1 cellular context compared by ENCODE assay signal in the genomic region with DNA sequence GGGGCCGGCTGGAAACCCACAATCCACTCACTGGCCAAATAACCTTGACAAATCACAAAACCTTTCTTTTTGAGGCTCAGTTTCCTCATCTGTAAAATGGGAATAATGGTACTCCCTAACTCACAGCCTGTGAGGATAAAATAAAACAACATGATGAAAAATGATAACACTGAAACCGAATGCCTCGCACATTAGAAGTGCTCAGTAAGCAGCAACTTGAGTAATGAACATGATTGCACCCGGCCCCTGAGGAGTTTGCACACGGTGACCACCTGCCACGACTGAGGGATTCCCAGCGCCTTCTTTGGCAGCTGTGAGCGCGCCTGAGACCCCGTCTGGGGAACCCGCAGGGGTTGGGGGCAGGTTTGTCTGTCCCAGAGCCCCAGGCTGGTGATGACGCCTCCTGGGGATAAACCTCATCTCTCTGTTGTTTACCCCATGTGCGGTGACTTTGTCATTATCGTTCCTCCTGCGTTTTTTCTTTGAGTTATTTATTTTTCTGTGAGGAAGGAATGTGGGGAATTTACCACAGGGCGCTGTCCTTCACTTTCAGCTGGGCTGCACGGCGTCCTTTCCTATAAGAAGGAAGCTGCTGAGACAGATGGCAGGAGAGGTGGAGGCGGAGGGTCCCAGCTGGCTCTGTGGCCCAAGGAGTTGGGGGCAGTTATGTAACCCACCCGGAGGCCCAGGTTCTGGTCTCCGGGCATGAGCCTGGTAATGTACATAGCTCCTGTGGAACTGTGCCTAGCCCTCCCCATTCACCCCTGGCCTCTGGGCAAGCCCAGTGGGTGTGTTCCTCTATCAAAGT.
TF ChIP-seq lines count a peak whose summit lies in the region.

No MANE protein-coding gene starts in this region.

TF ChIP-seq in HepG2, 621 proteins besides CTCF, POLR2A, EP300 and RAD21 (continued from another document):
- TF ChIP-seq PHF20 (CRISPR knock-in tag; IDR thresholded peaks at IDR 0.05), result no peak
- TF ChIP-seq ZNF230 (CRISPR knock-in tag; IDR thresholded peaks at IDR 0.05), result no peak
- TF ChIP-seq, protein P1, sequence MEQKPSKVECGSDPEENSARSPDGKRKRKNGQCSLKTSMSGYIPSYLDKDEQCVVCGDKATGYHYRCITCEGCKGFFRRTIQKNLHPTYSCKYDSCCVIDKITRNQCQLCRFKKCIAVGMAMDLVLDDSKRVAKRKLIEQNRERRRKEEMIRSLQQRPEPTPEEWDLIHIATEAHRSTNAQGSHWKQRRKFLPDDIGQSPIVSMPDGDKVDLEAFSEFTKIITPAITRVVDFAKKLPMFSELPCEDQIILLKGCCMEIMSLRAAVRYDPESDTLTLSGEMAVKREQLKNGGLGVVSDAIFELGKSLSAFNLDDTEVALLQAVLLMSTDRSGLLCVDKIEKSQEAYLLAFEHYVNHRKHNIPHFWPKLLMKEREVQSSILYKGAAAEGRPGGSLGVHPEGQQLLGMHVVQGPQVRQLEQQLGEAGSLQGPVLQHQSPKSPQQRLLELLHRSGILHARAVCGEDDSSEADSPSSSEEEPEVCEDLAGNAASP (CRISPR knock-in tag; IDR thresholded peaks at IDR 0.05; ENCODE audit: borderline replicate concordance), result peak; percentile 19; the same call in 1 of the 2 replicates
- TF ChIP-seq ELF3 (CRISPR knock-in tag; IDR thresholded peaks at IDR 0.05), result peak; percentile 54
- TF ChIP-seq ZNF781 (CRISPR knock-in tag; IDR thresholded peaks at IDR 0.05; ENCODE audit: borderline replicate concordance, not compliant biosample characterization), result no peak
- TF ChIP-seq ZNF343 (CRISPR knock-in tag; IDR thresholded peaks at IDR 0.05), result no peak
- TF ChIP-seq, protein P2, sequence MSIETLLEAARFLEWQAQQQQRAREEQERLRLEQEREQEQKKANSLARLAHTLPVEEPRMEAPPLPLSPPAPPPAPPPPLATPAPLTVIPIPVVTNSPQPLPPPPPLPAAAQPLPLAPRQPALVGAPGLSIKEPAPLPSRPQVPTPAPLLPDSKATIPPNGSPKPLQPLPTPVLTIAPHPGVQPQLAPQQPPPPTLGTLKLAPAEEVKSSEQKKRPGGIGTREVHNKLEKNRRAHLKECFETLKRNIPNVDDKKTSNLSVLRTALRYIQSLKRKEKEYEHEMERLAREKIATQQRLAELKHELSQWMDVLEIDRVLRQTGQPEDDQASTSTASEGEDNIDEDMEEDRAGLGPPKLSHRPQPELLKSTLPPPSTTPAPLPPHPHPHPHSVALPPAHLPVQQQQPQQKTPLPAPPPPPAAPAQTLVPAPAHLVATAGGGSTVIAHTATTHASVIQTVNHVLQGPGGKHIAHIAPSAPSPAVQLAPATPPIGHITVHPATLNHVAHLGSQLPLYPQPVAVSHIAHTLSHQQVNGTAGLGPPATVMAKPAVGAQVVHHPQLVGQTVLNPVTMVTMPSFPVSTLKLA (IDR thresholded peaks at IDR 0.05), result peak; percentile 51
- TF ChIP-seq YEATS2 (CRISPR knock-in tag; IDR thresholded peaks at IDR 0.05; ENCODE audit: borderline replicate concordance), result no peak
- 0 out of 2 replicates have a peak, but pooled peaks have one; percentile 68 for TF ChIP-seq CHD4 (IDR thresholded peaks at IDR 0.05; ENCODE audit: borderline replicate concordance, low read length)
- TF ChIP-seq, protein P3, sequence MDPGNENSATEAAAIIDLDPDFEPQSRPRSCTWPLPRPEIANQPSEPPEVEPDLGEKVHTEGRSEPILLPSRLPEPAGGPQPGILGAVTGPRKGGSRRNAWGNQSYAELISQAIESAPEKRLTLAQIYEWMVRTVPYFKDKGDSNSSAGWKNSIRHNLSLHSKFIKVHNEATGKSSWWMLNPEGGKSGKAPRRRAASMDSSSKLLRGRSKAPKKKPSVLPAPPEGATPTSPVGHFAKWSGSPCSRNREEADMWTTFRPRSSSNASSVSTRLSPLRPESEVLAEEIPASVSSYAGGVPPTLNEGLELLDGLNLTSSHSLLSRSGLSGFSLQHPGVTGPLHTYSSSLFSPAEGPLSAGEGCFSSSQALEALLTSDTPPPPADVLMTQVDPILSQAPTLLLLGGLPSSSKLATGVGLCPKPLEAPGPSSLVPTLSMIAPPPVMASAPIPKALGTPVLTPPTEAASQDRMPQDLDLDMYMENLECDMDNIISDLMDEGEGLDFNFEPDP (CRISPR knock-in tag; conservative IDR thresholded peaks at IDR 0.05), result no peak
- no peak for TF ChIP-seq ZSCAN25 (CRISPR knock-in tag; IDR thresholded peaks at IDR 0.05)
- no peak for TF ChIP-seq ZNF737 (CRISPR knock-in tag; IDR thresholded peaks at IDR 0.05; ENCODE audit: borderline replicate concordance)
- TF ChIP-seq GATAD2A (CRISPR knock-in tag; IDR thresholded peaks at IDR 0.05), result peak; percentile 50; the same call in 1 of the 2 replicates
- TF ChIP-seq FOSL2 (CRISPR knock-in tag; IDR thresholded peaks at IDR 0.05), result peak; percentile 60; the same call in 1 of the 2 replicates
- peak; percentile 20; the same call in 1 of the 2 replicates for TF ChIP-seq FOXO1 (CRISPR knock-in tag; IDR thresholded peaks at IDR 0.05)
- TF ChIP-seq FOXA3 (CRISPR knock-in tag; IDR thresholded peaks at IDR 0.05), result peak; percentile 77
- TF ChIP-seq ZSCAN29 (CRISPR knock-in tag; conservative IDR thresholded peaks at IDR 0.05), result no peak
- peak; percentile 39; the same call in 1 of the 2 replicates for TF ChIP-seq HMG20A (CRISPR knock-in tag; IDR thresholded peaks at IDR 0.05; ENCODE audit: borderline replicate concordance)
- no peak for TF ChIP-seq ZNF709 (CRISPR knock-in tag; IDR thresholded peaks at IDR 0.05)
- no peak for TF ChIP-seq ONECUT2 (CRISPR knock-in tag; IDR thresholded peaks at IDR 0.05)
- TF ChIP-seq ATF7-NPFF (CRISPR knock-in tag; IDR thresholded peaks at IDR 0.05; ENCODE audit: low read depth), result no peak
- peak; percentile 48; the same call in 1 of the 2 replicates for TF ChIP-seq HDAC2 (CRISPR knock-in tag; IDR thresholded peaks at IDR 0.05)
- no peak for TF ChIP-seq HIVEP1 (CRISPR knock-in tag; IDR thresholded peaks at IDR 0.05)
- TF ChIP-seq, protein P4, sequence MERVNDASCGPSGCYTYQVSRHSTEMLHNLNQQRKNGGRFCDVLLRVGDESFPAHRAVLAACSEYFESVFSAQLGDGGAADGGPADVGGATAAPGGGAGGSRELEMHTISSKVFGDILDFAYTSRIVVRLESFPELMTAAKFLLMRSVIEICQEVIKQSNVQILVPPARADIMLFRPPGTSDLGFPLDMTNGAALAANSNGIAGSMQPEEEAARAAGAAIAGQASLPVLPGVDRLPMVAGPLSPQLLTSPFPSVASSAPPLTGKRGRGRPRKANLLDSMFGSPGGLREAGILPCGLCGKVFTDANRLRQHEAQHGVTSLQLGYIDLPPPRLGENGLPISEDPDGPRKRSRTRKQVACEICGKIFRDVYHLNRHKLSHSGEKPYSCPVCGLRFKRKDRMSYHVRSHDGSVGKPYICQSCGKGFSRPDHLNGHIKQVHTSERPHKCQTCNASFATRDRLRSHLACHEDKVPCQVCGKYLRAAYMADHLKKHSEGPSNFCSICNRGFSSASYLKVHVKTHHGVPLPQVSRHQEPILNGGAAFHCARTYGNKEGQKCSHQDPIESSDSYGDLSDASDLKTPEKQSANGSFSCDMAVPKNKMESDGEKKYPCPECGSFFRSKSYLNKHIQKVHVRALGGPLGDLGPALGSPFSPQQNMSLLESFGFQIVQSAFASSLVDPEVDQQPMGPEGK (CRISPR knock-in tag; IDR thresholded peaks at IDR 0.05), result peak; percentile 33; the same call in 1 of the 2 replicates
- no peak for TF ChIP-seq ZNF296 (CRISPR knock-in tag; conservative IDR thresholded peaks at IDR 0.05)
- no peak for TF ChIP-seq MEF2D (CRISPR knock-in tag; IDR thresholded peaks at IDR 0.05)
- TF ChIP-seq, protein P5, sequence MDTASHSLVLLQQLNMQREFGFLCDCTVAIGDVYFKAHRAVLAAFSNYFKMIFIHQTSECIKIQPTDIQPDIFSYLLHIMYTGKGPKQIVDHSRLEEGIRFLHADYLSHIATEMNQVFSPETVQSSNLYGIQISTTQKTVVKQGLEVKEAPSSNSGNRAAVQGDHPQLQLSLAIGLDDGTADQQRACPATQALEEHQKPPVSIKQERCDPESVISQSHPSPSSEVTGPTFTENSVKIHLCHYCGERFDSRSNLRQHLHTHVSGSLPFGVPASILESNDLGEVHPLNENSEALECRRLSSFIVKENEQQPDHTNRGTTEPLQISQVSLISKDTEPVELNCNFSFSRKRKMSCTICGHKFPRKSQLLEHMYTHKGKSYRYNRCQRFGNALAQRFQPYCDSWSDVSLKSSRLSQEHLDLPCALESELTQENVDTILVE (CRISPR knock-in tag; IDR thresholded peaks at IDR 0.05), result no peak
- TF ChIP-seq SP4 (CRISPR knock-in tag; IDR thresholded peaks at IDR 0.05), result no peak
- no peak for TF ChIP-seq CENPT (CRISPR knock-in tag; IDR thresholded peaks at IDR 0.05; ENCODE audit: low read depth)
- TF ChIP-seq ZNF563 (CRISPR knock-in tag; IDR thresholded peaks at IDR 0.05), result no peak
- no peak for TF ChIP-seq KDM1A (CRISPR knock-in tag; IDR thresholded peaks at IDR 0.05)
- no peak for TF ChIP-seq ZNF782 (CRISPR knock-in tag; IDR thresholded peaks at IDR 0.05; ENCODE audit: borderline replicate concordance)
- no peak for TF ChIP-seq IKZF1 (IDR thresholded peaks at IDR 0.05)
- no peak for TF ChIP-seq RBM39 (IDR thresholded peaks at IDR 0.05; ENCODE audit: low read depth, low read length, poor library complexity, severe bottlenecking)
- TF ChIP-seq, protein P6, sequence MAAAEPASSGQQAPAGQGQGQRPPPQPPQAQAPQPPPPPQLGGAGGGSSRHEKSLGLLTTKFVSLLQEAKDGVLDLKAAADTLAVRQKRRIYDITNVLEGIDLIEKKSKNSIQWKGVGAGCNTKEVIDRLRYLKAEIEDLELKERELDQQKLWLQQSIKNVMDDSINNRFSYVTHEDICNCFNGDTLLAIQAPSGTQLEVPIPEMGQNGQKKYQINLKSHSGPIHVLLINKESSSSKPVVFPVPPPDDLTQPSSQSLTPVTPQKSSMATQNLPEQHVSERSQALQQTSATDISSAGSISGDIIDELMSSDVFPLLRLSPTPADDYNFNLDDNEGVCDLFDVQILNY (CRISPR knock-in tag; conservative IDR thresholded peaks at IDR 0.05), result no peak
- TF ChIP-seq ZNF460 (CRISPR knock-in tag; IDR thresholded peaks at IDR 0.05; ENCODE audit: borderline replicate concordance), result no peak
- TF ChIP-seq ZZZ3 (CRISPR knock-in tag; IDR thresholded peaks at IDR 0.05; ENCODE audit: borderline replicate concordance), result no peak
- no peak for TF ChIP-seq NFYB (CRISPR knock-in tag; IDR thresholded peaks at IDR 0.05)
- no peak for TF ChIP-seq ZFP1 (CRISPR knock-in tag; IDR thresholded peaks at IDR 0.05)
- no peak for TF ChIP-seq HOXD1 (CRISPR knock-in tag; IDR thresholded peaks at IDR 0.05)
- TF ChIP-seq ZFX (CRISPR knock-in tag; IDR thresholded peaks at IDR 0.05; ENCODE audit: low read depth), result no peak
